Comparison of ENCODE assay signal across 17 cellular contexts in the genomic region with DNA sequence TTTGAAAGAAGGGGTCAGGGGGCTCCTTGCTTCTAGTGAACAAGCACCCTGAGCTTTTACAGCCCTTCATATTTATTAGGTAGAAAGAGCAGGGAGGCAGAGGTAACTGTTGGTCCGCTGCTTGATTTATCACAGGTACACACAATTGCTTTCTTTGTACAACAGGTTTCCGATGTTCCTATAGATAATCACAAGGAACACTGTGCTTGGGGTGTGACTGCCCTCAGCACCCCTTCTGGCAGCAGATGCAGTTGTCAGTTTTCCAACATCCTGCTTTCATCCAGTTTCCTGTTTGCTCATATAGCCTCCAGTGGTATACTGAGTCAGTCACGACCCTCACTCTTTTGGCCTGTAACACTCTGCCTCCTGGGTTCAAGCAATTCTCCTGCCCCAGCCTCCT. TPM values are rescaled to one million over a fixed set of nuclear protein-coding genes. Genes with fewer than 3 reads are reported as not detected.
DNase-seq lines count a peak whose midpoint lies in the region; ATAC-seq and TF ChIP-seq lines count a peak whose summit lies in the region.
"Had no signal": no experiment of that assay in that cellular context is flagged by ENCODE, and none has a peak within 500 bp of the region (broad histone marks: within the 10 kb centered on the region; RNA-seq: fewer than 3 reads in every experiment).

No MANE protein-coding gene starts in this region.

- no TSS peak for BruUV-seq in Caco-2 (replicated peaks; lab: Mats Ljungman, UMichigan)

- POLR2A ChIA-PET in Caco-2 (lab: Charles Lee), result no interaction called here

- ATAC-seq in GM21619 (IDR thresholded peaks at IDR 0.05; ENCODE audit: unreplicated experiment), result no peak

- H3K27me3 ChIP-seq in osteoblast (ENCODE audit: insufficient read depth, low read length) (no peaks in the 10 kb centered on the region), Caco-2 (replicated peaks; ENCODE audit: control insufficient read depth, insufficient read depth, low read length) (no peaks in the 10 kb centered on the region)

- no peaks in the 10 kb centered on the region for H4K20me1 ChIP-seq in osteoblast (ENCODE audit: insufficient read depth, low read length)

- H3K4me3 ChIP-seq in osteoblast (ENCODE audit: insufficient read depth, low read length) (no peak overlapping the region), Caco-2 (ENCODE audit: low read depth, low read length) (no peak overlapping the region)

- no peaks in the 10 kb centered on the region for H3K36me3 ChIP-seq in osteoblast (ENCODE audit: insufficient read depth, low read length)
- H3K36me3 ChIP-seq in Caco-2 (ENCODE audit: control insufficient read depth, insufficient read depth, low read length), result no peaks in the 10 kb centered on the region

- no peak overlapping the region for H3K4me3 Mint-ChIP-seq in Caco-2 (ENCODE audit: unreplicated experiment)
- no peak overlapping the region for H3K4me3 Mint-ChIP-seq in activated naive CD4-positive, alpha-beta T cell treated with anti-CD3 and anti-CD28 coated beads for 36 hours
- H3K4me3 Mint-ChIP-seq: CD14-positive monocyte; CD4-positive, alpha-beta memory T cell; H9 had no signal

- DNase-seq in ELR (ENCODE audit: low read depth) (peak; percentile 7), SK-MEL-5 (ENCODE audit: low read depth, low spot score) (peak; percentile 11), osteoblast (ENCODE audit: insufficient read length, low spot score, missing footprints) (peak; percentile 46), Caco-2 (no peak), NCI-H1436 (lab: John Stamatoyannopoulos, UW) (no peak)
- no peak for DNase-seq in activated naive CD4-positive, alpha-beta T cell treated with anti-CD3 and anti-CD28 coated beads for 36 hours
- DNase-seq: ACHN; AML-193; Calu3; CD4-positive, alpha-beta memory T cell; DMS79 treated with DMSO at 0.1 percent for 48 hours; GDM1; GOT3; H9 had no signal

- intact Hi-C loops in Caco-2 (cut with micrococcal nuclease; ENCODE audit: unreplicated experiment), result no loop called here
- intact Hi-C loops in activated naive CD4-positive, alpha-beta T cell treated with anti-CD3 and anti-CD28 coated beads for 36 hours (cut with micrococcal nuclease), result no loop called here

- no peak overlapping the region for H3K4me2 ChIP-seq in osteoblast (ENCODE audit: insufficient read depth, low read length)
- H3K4me2 ChIP-seq: KMS-11 had no signal

- no peak overlapping the region for H2AFZ ChIP-seq in osteoblast (ENCODE audit: low read length)

- in situ Hi-C loops in SK-MEL-5 (cut with HindIII; ENCODE audit: low pct_unique_long_range_greater_than_20kb, low sequenced_read_pairs), result no loop called here

- TF ChIP-seq CTCF in osteoblast (IDR thresholded peaks at IDR 0.05; ENCODE audit: extremely low read depth, low read depth, low read length) (no peak), Caco-2 (IDR thresholded peaks at IDR 0.05; ENCODE audit: insufficient read depth in 1 of 2, low read depth in 1 of 2, low read length in 1 of 2, severe bottlenecking in 1 of 2, unreplicated experiment in 1 of 2) (no peak)

- H3K27ac ChIP-seq in osteoblast (ENCODE audit: low read depth, low read length), result no peak overlapping the region
- H3K27ac ChIP-seq: KMS-11 had no signal

- peaks cover 5% of the 10 kb centered on the region for H3K36me3 Mint-ChIP-seq in Caco-2 (ENCODE audit: insufficient read depth, unreplicated experiment)
- H3K36me3 Mint-ChIP-seq in activated naive CD4-positive, alpha-beta T cell treated with anti-CD3 and anti-CD28 coated beads for 36 hours (ENCODE audit: low read depth), result peaks cover 7% of the 10 kb centered on the region

- peaks cover 14% of the 10 kb centered on the region for H3K4me1 Mint-ChIP-seq in Caco-2 (ENCODE audit: low read depth, unreplicated experiment)
- H3K4me1 Mint-ChIP-seq in activated naive CD4-positive, alpha-beta T cell treated with anti-CD3 and anti-CD28 coated beads for 36 hours (ENCODE audit: low read depth), result no peaks in the 10 kb centered on the region
- H3K4me1 Mint-ChIP-seq: CD14-positive monocyte; CD4-positive, alpha-beta memory T cell had no signal

- H3K27me3 Mint-ChIP-seq in Caco-2 (ENCODE audit: insufficient read depth, unreplicated experiment), result no peaks in the 10 kb centered on the region
- H3K27me3 Mint-ChIP-seq in activated naive CD4-positive, alpha-beta T cell treated with anti-CD3 and anti-CD28 coated beads for 36 hours (ENCODE audit: low read depth), result no peaks in the 10 kb centered on the region
- H3K27me3 Mint-ChIP-seq: CD4-positive, alpha-beta memory T cell had no signal

- H3K9me3 Mint-ChIP-seq in Caco-2 (ENCODE audit: unreplicated experiment), result no peaks in the 10 kb centered on the region
- H3K9me3 Mint-ChIP-seq in activated naive CD4-positive, alpha-beta T cell treated with anti-CD3 and anti-CD28 coated beads for 36 hours, result no peaks in the 10 kb centered on the region
- H3K9me3 Mint-ChIP-seq: CD14-positive monocyte; CD4-positive, alpha-beta memory T cell; H9 had no signal

- CTCF ChIA-PET in Caco-2 (lab: Charles Lee), result no interaction called here
- CTCF ChIA-PET in activated naive CD4-positive, alpha-beta T cell treated with anti-CD3 and anti-CD28 coated beads for 36 hours (lab: Charles Lee), result no interaction called here

- H3K79me2 ChIP-seq in osteoblast (ENCODE audit: insufficient read depth, low read length), result no peaks in the 10 kb centered on the region

- H3K27ac Mint-ChIP-seq in Caco-2 (ENCODE audit: unreplicated experiment), result no peak overlapping the region
- H3K27ac Mint-ChIP-seq in activated naive CD4-positive, alpha-beta T cell treated with anti-CD3 and anti-CD28 coated beads for 36 hours, result no peak overlapping the region
- H3K27ac Mint-ChIP-seq: CD14-positive monocyte, H9 had no signal

- H3K9me3 ChIP-seq in osteoblast (ENCODE audit: low read depth, low read length) (no peaks in the 10 kb centered on the region), Caco-2 (no peaks in the 10 kb centered on the region)

- H3K4me1 ChIP-seq in osteoblast (ENCODE audit: insufficient read depth, low read length), result no peaks in the 10 kb centered on the region
- peaks cover 6% of the 10 kb centered on the region for H3K4me1 ChIP-seq in Caco-2

RNA-seq across cellular contexts. Expression of a gene that starts 40.6 kb away (rescaled TPM):
- total RNA-seq in SK-MEL-5 (2014; rRNA removed; shearing (Covaris generic)), result 83.7 and 98.1 TPM in 2 replicates
- polyA plus RNA-seq in SK-MEL-5 (2015; cell fraction: cytosol; rRNA removed), result 71.2 and 77.5 TPM in 2 replicates
- polyA plus RNA-seq in SK-MEL-5 (2015; cell fraction: nucleus; rRNA removed), result 34.0 and 51.8 TPM in 2 replicates
- total RNA-seq in osteoblast (171 and 182 TPM in 2 replicates), Caco-2 (2022) (67.0 and 74.5 TPM in 2 replicates)
- 10 to 100 TPM; 71.8 to 79.2 TPM for total RNA-seq in activated naive CD4-positive, alpha-beta T cell treated with anti-CD3 and anti-CD28 coated beads for 36 hours

RNA-seq across cellular contexts. Expression of a gene that starts 46.1 kb away (rescaled TPM):
- 0.24 and 1.9 TPM in 2 replicates for total RNA-seq in SK-MEL-5 (2014; rRNA removed; shearing (Covaris generic))
- polyA plus RNA-seq in SK-MEL-5 (2015; cell fraction: cytosol; rRNA removed), result 0.82 and 2.5 TPM in 2 replicates
- polyA plus RNA-seq in SK-MEL-5 (2015; cell fraction: nucleus; rRNA removed), result 40.7 and 42.1 TPM in 2 replicates
- total RNA-seq in osteoblast (48.5 and 50.4 TPM in 2 replicates), Caco-2 (2022) (52.6 and 53.8 TPM in 2 replicates)
- total RNA-seq in activated naive CD4-positive, alpha-beta T cell treated with anti-CD3 and anti-CD28 coated beads for 36 hours, result 10 to 100 TPM; 47.4 to 53.5 TPM

Comparison
In these comparisons a context has a peak if more than half of its experiments do, and no peak if none do; other contexts are left out.
1. DNase-seq: peak in ELR (single experiment), SK-MEL-5 (single experiment) and osteoblast (single experiment); none in Caco-2 (0 of 2), NCI-H1436 (single experiment) and activated naive CD4-positive, alpha-beta T cell treated with anti-CD3 and anti-CD28 coated beads for 36 hours (single experiment).
2. RNA of a gene that starts 46.1 kb away (total RNA-seq): 52.6 to 53.8 TPM in Caco-2, 47.4 to 53.5 TPM in activated naive CD4-positive, alpha-beta T cell treated with anti-CD3 and anti-CD28 coated beads for 36 hours and 48.5 to 50.4 TPM in osteoblast; 0.24 to 1.9 TPM in SK-MEL-5; every median in the first group is over 10 times any median in the second.